Comparison of ENCODE assay signal across 8 cellular contexts in genomic region chr17:30709641-30710295, GRCh38.
DNase-seq lines count a peak whose midpoint lies in the region; ATAC-seq and TF ChIP-seq lines count a peak whose summit lies in the region.
"Not testable (repeated sequence)": the region's sequence is repeated elsewhere in the genome, so short reads cannot be mapped to it uniquely, and the experiment has no call there.

No MANE protein-coding gene starts in this region.

- H3K27me3 ChIP-seq in CD4-positive, alpha-beta T cell (ENCODE audit: control insufficient read depth, insufficient read depth, low read length); Peyer's patch; hepatocyte: not testable (repeated sequence)
- H3K27me3 ChIP-seq in IMR-90 (ENCODE audit: control insufficient read depth, insufficient read depth, low read length): peaks cover 22% of the 10 kb centered on the region

- not testable (repeated sequence) for H3K9me1 ChIP-seq in IMR-90 (ENCODE audit: insufficient read depth, low read length)

- peak overlapping the region; percentile 56 for H3K27ac Mint-ChIP-seq in CD4-positive, alpha-beta T cell
- not testable (repeated sequence) for H3K27ac Mint-ChIP-seq in activated T-helper 2 cell treated with anti-CD3 and anti-CD28 coated beads, Interferon-gamma antibody, Interleukin-2, Interleukin-4, amounts not matched to agents 10 μg/mL and 5 μg/mL and 100 μg/mL, durations not matched to agents 14 hours and 24 hours and 36 hours; nephron progenitor cell

- dilution Hi-C loops in IMR-90 (cut with HindIII; ENCODE audit: low sequenced_read_pairs, unreplicated experiment): not testable (repeated sequence)

- H3K27ac ChIP-seq in CD4-positive, alpha-beta T cell (ENCODE audit: low read depth, low read length); IMR-90 (ENCODE audit: insufficient read depth, low read length); coronary artery: not testable (repeated sequence)
- H3K27ac ChIP-seq in Peyer's patch: peak overlapping the region in 2 of 4 donors; percentile 39 to 64
- peak overlapping the region; percentile 99 for H3K27ac ChIP-seq in hepatocyte

- peak; percentile 18 for ATAC-seq in CD4-positive, alpha-beta T cell (ENCODE audit: poor library complexity)
- ATAC-seq in IMR-90 (ENCODE audit: low read depth): not testable (repeated sequence)

- H3K4me1 Mint-ChIP-seq in CD4-positive, alpha-beta T cell (ENCODE audit: low read depth): peaks cover 34% of the 10 kb centered on the region
- H3K4me1 Mint-ChIP-seq in activated T-helper 2 cell treated with anti-CD3 and anti-CD28 coated beads, Interferon-gamma antibody, Interleukin-2, Interleukin-4, amounts not matched to agents 10 μg/mL and 5 μg/mL and 100 μg/mL, durations not matched to agents 14 hours and 24 hours and 36 hours (ENCODE audit: low read depth): peaks cover 18% of the 10 kb centered on the region
- peaks cover 49% of the 10 kb centered on the region for H3K4me1 Mint-ChIP-seq in nephron progenitor cell

- not testable (repeated sequence) for TF ChIP-seq RAD21 in IMR-90 (IDR thresholded peaks at IDR 0.05; ENCODE audit: low read length)

- H3K9ac ChIP-seq in IMR-90 (ENCODE audit: low read depth, low read length): peak overlapping the region; percentile 46

- not testable (repeated sequence) for H2BK120ac ChIP-seq in IMR-90 (ENCODE audit: low read depth, low read length)

- not testable (repeated sequence) for TF ChIP-seq POLR2A in IMR-90 (IDR thresholded peaks at IDR 0.05; ENCODE audit: low read depth, low read length); Peyer's patch (IDR thresholded peaks at IDR 0.05)

- peak overlapping the region; percentile 56 for H3K4me3 ChIP-seq in IMR-90 (ENCODE audit: insufficient read depth, low read depth, low read length)
- H3K4me3 ChIP-seq in Peyer's patch: peak overlapping the region; percentile 62 to 96 (median 75)
- peak overlapping the region; percentile 99 for H3K4me3 ChIP-seq in coronary artery
- H3K4me3 ChIP-seq in hepatocyte: peak overlapping the region; percentile 93

- not testable (repeated sequence) for H3K4me1 ChIP-seq in IMR-90 (ENCODE audit: control insufficient read depth, insufficient read depth, low read length); hepatocyte (ENCODE audit: insufficient read depth)
- H3K4me1 ChIP-seq in Peyer's patch: peaks cover 0 to 37% (median 4%) of the 10 kb centered on the region in 4 donors

- not testable (repeated sequence) for H4K8ac ChIP-seq in IMR-90 (ENCODE audit: low read depth in 2 of 2, low read length in 2 of 2)

- peak overlapping the region; percentile 92 for H3K4me3 Mint-ChIP-seq in CD4-positive, alpha-beta T cell
- peak overlapping the region; percentile 81 for H3K4me3 Mint-ChIP-seq in activated T-helper 2 cell treated with anti-CD3 and anti-CD28 coated beads, Interferon-gamma antibody, Interleukin-2, Interleukin-4, amounts not matched to agents 10 μg/mL and 5 μg/mL and 100 μg/mL, durations not matched to agents 14 hours and 24 hours and 36 hours (ENCODE audit: low read depth)
- peak overlapping the region; percentile 92 for H3K4me3 Mint-ChIP-seq in nephron progenitor cell

- H3K36me3 Mint-ChIP-seq in CD4-positive, alpha-beta T cell (ENCODE audit: low read depth): peaks cover 17% of the 10 kb centered on the region
- not testable (repeated sequence) for H3K36me3 Mint-ChIP-seq in activated T-helper 2 cell treated with anti-CD3 and anti-CD28 coated beads, Interferon-gamma antibody, Interleukin-2, Interleukin-4, amounts not matched to agents 10 μg/mL and 5 μg/mL and 100 μg/mL, durations not matched to agents 14 hours and 24 hours and 36 hours (ENCODE audit: low read depth); nephron progenitor cell (ENCODE audit: low read depth)

- H4K91ac ChIP-seq in IMR-90 (ENCODE audit: insufficient read depth, low read depth, low read length): not testable (repeated sequence)

- H2BK15ac ChIP-seq in IMR-90 (ENCODE audit: low read depth, low read length): not testable (repeated sequence)

- H2BK5ac ChIP-seq in IMR-90 (ENCODE audit: low read depth, low read length, poor library complexity, severe bottlenecking): not testable (repeated sequence)

- not testable (repeated sequence) for H3K56ac ChIP-seq in IMR-90 (ENCODE audit: extremely low read depth, insufficient read depth, low read length)

- 1% methylated on average over 23 of the region's 81 CpGs; no CpG with 5 or more reads in 1 of the 2 experiments for WGBS in IMR-90 (ENCODE audit: extremely low coverage in 2 of 2, insufficient read length in 1 of 2), 2 experiments
- WGBS in hepatocyte (ENCODE audit: low lambda C conversion rate, missing lambda C conversion rate): under 1% methylated on average over 33 of the region's 81 CpGs

- H3K23ac ChIP-seq in IMR-90 (ENCODE audit: low read depth, low read length): not testable (repeated sequence)

- POLR2A ChIA-PET in CD4-positive, alpha-beta T cell (lab: Charles Lee): interaction anchor here (1.2 to 1.3 kb wide), 2 partner anchors 99 to 113 kb away, joined by 3 to 4 read pairs; no protein-coding TSS in a partner anchor
- POLR2A ChIA-PET in IMR-90 (lab: Charles Lee; ENCODE audit: unreplicated experiment): not testable (repeated sequence)

- not testable (repeated sequence) for H2BK20ac ChIP-seq in IMR-90 (ENCODE audit: low read depth, low read length)

- not testable (repeated sequence) for H3K9me2 ChIP-seq in hepatocyte (replicated peaks; ENCODE audit: insufficient read depth)

- TF ChIP-seq CTCF in CD4-positive, alpha-beta T cell (IDR thresholded peaks at IDR 0.05); IMR-90 (conservative IDR thresholded peaks at IDR 0.05; ENCODE audit: low read depth, low read length); Peyer's patch (IDR thresholded peaks at IDR 0.05); coronary artery (IDR thresholded peaks at IDR 0.05); hepatocyte (IDR thresholded peaks at IDR 0.05; ENCODE audit: poor library complexity); nephron progenitor cell (IDR thresholded peaks at IDR 0.05): not testable (repeated sequence)

- not testable (repeated sequence) for H2AK9ac ChIP-seq in IMR-90 (replicated peaks; ENCODE audit: low read depth, low read length, poor library complexity)

- not testable (repeated sequence) for H3K27me3 Mint-ChIP-seq in CD4-positive, alpha-beta T cell; nephron progenitor cell (ENCODE audit: low read depth, poor library complexity)
- H3K27me3 Mint-ChIP-seq in activated T-helper 2 cell treated with anti-CD3 and anti-CD28 coated beads, Interferon-gamma antibody, Interleukin-2, Interleukin-4, amounts not matched to agents 10 μg/mL and 5 μg/mL and 100 μg/mL, durations not matched to agents 14 hours and 24 hours and 36 hours (ENCODE audit: low read depth): peaks cover 50% of the 10 kb centered on the region

- H3K14ac ChIP-seq in IMR-90 (replicated peaks; ENCODE audit: low read depth, low read length): not testable (repeated sequence)

- H3K9me3 Mint-ChIP-seq in CD4-positive, alpha-beta T cell; activated T-helper 2 cell treated with anti-CD3 and anti-CD28 coated beads, Interferon-gamma antibody, Interleukin-2, Interleukin-4, amounts not matched to agents 10 μg/mL and 5 μg/mL and 100 μg/mL, durations not matched to agents 14 hours and 24 hours and 36 hours; nephron progenitor cell: not testable (repeated sequence)

- H3K9me3 ChIP-seq in CD4-positive, alpha-beta T cell (ENCODE audit: control insufficient read depth, low read length); IMR-90 (ENCODE audit: control insufficient read depth, insufficient read depth, low read length); Peyer's patch; hepatocyte (ENCODE audit: low read depth): not testable (repeated sequence)

- CTCF ChIA-PET in CD4-positive, alpha-beta T cell (lab: Charles Lee): interaction anchor here (0.7 to 1.6 kb wide), 4 partner anchors 9 to 233 kb away, joined by 3 to 4 read pairs (median 3); partner anchors contain the start of gene GOSR1
- CTCF ChIA-PET in IMR-90 (lab: Yijun Ruan, JAX): interaction anchor here (1.2 kb wide), 1 partner anchor 233 kb away, joined by 3 read pairs; no protein-coding TSS in a partner anchor

- intact Hi-C loops in CD4-positive, alpha-beta T cell (cut with DNase I, micrococcal nuclease): loop anchor here in 1 of 2 experiments (10.0 kb wide), 4 partner anchors 55 to 605 kb away; partner anchors contain the start of genes CPD and GOSR1
- intact Hi-C loops in IMR-90 (cut with micrococcal nuclease): not testable (repeated sequence)
- intact Hi-C loops in activated T-helper 2 cell treated with anti-CD3 and anti-CD28 coated beads, Interferon-gamma antibody, Interleukin-2, Interleukin-4, amounts not matched to agents 10 μg/mL and 5 μg/mL and 100 μg/mL, durations not matched to agents 14 hours and 24 hours and 36 hours (cut with micrococcal nuclease): loop anchor here (10.0 kb wide), 1 partner anchor 235 kb away; the partner anchor contains the start of gene GOSR1

- H2AK5ac ChIP-seq in IMR-90 (ENCODE audit: low read depth, low read length): not testable (repeated sequence)

- not testable (repeated sequence) for H4K5ac ChIP-seq in IMR-90 (ENCODE audit: low read depth, low read length)

- H3K36me3 ChIP-seq in IMR-90 (ENCODE audit: control insufficient read depth, insufficient read depth, low read length); Peyer's patch; hepatocyte (replicated peaks; ENCODE audit: insufficient read depth, low read depth): not testable (repeated sequence)

- in situ Hi-C loops in IMR-90 (cut with MboI; ENCODE audit: low sequenced_read_pairs): loop anchor here (25.0 kb wide), 1 partner anchor 397 kb away; no protein-coding TSS in a partner anchor

- H3K4ac ChIP-seq in IMR-90 (ENCODE audit: low read depth, low read length): not testable (repeated sequence)

- H2AFZ ChIP-seq in IMR-90 (replicated peaks; ENCODE audit: low read length, poor library complexity) (peak overlapping the region; percentile 70), hepatocyte (peak overlapping the region; percentile 20)

- H4K20me1 ChIP-seq in IMR-90 (ENCODE audit: insufficient read depth, low read length): not testable (repeated sequence)
- H4K20me1 ChIP-seq in hepatocyte (ENCODE audit: insufficient read depth, poor library complexity, severe bottlenecking): peaks cover 40% of the 10 kb centered on the region

- peaks cover 53% of the 10 kb centered on the region for H3K79me2 ChIP-seq in hepatocyte

- peak in 7 of 10 experiments; percentile 10 to 35 (median 23) for DNase-seq in CD4-positive, alpha-beta T cell
- not testable (repeated sequence) for DNase-seq in IMR-90; activated T-helper 2 cell treated with anti-CD3 and anti-CD28 coated beads, Interferon-gamma antibody, Interleukin-2, Interleukin-4, amounts not matched to agents 10 μg/mL and 5 μg/mL and 100 μg/mL, durations not matched to agents 14 hours and 24 hours and 36 hours (ENCODE audit: low spot score); coronary artery (ENCODE audit: low spot score)
- peak in 2 of 3 donors; percentile 56 to 59 for DNase-seq in Peyer's patch
- DNase-seq in hepatocyte (ENCODE audit: low spot score): peak; percentile 53
- peak; percentile 51 for DNase-seq in nephron progenitor cell
- DNase-seq in stimulated activated naive CD4-positive, alpha-beta T cell treated with Interleukin-2 at 50 U/mL for 16 hours (lab: John Stamatoyannopoulos, UW): peak; percentile 12

- peaks cover 0 to 16% of the 10 kb centered on the region in 2 experiments; a peak in 2 of 4 replicates for H3K79me1 ChIP-seq in IMR-90 (ENCODE audit: low read depth in 1 of 2, low read length in 2 of 2)

- BruUV-seq in IMR-90 (replicated peaks; lab: Mats Ljungman, UMichigan): not testable (repeated sequence)

- not testable (repeated sequence) for H3K18ac ChIP-seq in IMR-90 (ENCODE audit: low read depth, low read length)

- H3K4me2 ChIP-seq in IMR-90 (ENCODE audit: low read depth, low read length): peak overlapping the region; percentile 82
- peak overlapping the region; percentile 96 for H3K4me2 ChIP-seq in hepatocyte
